In the genomic region with DNA sequence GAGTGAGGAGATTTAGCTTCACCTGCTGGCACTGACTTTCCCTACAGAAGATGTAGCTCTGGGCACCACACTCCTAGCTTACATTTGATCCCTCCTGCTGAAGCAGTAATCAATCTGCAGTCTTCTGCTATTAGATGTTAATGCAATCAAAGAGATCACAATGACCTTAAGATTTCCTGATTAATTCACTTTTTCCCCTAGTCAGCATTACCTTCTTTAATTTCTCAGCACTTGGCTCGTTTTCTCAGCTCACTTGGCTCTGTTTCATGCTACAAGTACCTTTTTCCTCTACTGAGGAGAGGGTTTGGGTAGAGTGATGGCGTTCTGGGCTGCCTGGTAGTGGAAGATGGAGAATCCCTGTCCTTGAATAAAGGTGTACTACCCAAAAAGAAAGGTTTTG, we compare ENCODE assay signal across 10 cellular contexts.
"Had no signal": no experiment of that assay in that cellular context is flagged by ENCODE, and none has a peak within 500 bp of the region (broad histone marks: within the 10 kb centered on the region; RNA-seq: fewer than 3 reads in every experiment).

No MANE protein-coding gene starts in this region.

- DNase-seq: H9, HFFc6, Karpas-422, KBM-7 had no signal

- FAIRE-seq: H1, H54, HTR-8/SVneo had no signal

- H3K4me3 ChIP-seq: GM23338 had no signal

- H3K9ac ChIP-seq: KMS-11 had no signal

- H2AFZ ChIP-seq: GM23338 had no signal

- H3K4me2 ChIP-seq: GM23338, KMS-11 had no signal

- ATAC-seq: GM23338, HCT116 had no signal

- H3K27ac ChIP-seq: KMS-11 had no signal
